In the genomic region with DNA sequence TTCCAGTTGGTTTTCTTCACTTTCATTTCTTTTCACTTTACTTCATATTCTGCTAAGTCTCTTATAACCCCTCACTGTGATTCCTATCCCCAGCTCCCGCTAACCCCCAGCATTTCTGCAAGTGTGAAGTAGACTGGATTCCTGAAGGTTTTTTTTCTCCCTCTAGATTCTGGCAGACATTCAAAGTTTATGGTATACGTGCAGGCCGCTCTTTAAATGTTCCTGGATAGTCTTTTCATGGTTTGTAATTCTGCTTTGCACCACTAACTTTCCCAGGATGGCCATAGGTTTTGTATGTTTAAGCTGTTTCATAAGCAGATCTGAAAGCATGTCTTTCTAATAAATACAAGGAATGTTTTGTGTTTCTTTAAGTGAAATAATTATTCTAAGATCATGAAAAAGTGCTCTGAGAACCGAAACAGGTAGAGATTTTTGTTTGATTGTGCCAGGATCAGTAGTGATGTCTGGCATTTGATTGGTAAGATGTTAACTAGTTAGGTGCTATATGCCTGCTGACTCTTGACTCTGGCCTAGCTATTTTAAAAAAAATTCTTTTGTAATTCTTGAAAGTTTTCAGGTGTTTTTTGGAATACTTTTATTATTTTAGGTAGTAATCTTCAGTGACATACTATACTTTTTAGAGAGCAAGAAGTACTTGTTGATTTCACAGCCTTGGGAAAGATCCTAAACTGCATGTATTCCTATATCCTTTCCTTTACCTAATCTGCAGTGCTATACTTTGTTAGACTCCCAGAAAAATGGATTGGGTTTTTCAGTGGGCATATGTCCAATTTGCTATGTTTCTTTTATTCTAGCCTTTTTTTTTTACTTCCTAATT, we compare ENCODE assay signal across 1 cellular context.
TF ChIP-seq lines count a peak whose summit lies in the region.

No MANE protein-coding gene starts in this region.

TF ChIP-seq in GM23338, 12 proteins besides CTCF, POLR2A, EP300 and RAD21 (continued from another document):
- TF ChIP-seq, protein P1, sequence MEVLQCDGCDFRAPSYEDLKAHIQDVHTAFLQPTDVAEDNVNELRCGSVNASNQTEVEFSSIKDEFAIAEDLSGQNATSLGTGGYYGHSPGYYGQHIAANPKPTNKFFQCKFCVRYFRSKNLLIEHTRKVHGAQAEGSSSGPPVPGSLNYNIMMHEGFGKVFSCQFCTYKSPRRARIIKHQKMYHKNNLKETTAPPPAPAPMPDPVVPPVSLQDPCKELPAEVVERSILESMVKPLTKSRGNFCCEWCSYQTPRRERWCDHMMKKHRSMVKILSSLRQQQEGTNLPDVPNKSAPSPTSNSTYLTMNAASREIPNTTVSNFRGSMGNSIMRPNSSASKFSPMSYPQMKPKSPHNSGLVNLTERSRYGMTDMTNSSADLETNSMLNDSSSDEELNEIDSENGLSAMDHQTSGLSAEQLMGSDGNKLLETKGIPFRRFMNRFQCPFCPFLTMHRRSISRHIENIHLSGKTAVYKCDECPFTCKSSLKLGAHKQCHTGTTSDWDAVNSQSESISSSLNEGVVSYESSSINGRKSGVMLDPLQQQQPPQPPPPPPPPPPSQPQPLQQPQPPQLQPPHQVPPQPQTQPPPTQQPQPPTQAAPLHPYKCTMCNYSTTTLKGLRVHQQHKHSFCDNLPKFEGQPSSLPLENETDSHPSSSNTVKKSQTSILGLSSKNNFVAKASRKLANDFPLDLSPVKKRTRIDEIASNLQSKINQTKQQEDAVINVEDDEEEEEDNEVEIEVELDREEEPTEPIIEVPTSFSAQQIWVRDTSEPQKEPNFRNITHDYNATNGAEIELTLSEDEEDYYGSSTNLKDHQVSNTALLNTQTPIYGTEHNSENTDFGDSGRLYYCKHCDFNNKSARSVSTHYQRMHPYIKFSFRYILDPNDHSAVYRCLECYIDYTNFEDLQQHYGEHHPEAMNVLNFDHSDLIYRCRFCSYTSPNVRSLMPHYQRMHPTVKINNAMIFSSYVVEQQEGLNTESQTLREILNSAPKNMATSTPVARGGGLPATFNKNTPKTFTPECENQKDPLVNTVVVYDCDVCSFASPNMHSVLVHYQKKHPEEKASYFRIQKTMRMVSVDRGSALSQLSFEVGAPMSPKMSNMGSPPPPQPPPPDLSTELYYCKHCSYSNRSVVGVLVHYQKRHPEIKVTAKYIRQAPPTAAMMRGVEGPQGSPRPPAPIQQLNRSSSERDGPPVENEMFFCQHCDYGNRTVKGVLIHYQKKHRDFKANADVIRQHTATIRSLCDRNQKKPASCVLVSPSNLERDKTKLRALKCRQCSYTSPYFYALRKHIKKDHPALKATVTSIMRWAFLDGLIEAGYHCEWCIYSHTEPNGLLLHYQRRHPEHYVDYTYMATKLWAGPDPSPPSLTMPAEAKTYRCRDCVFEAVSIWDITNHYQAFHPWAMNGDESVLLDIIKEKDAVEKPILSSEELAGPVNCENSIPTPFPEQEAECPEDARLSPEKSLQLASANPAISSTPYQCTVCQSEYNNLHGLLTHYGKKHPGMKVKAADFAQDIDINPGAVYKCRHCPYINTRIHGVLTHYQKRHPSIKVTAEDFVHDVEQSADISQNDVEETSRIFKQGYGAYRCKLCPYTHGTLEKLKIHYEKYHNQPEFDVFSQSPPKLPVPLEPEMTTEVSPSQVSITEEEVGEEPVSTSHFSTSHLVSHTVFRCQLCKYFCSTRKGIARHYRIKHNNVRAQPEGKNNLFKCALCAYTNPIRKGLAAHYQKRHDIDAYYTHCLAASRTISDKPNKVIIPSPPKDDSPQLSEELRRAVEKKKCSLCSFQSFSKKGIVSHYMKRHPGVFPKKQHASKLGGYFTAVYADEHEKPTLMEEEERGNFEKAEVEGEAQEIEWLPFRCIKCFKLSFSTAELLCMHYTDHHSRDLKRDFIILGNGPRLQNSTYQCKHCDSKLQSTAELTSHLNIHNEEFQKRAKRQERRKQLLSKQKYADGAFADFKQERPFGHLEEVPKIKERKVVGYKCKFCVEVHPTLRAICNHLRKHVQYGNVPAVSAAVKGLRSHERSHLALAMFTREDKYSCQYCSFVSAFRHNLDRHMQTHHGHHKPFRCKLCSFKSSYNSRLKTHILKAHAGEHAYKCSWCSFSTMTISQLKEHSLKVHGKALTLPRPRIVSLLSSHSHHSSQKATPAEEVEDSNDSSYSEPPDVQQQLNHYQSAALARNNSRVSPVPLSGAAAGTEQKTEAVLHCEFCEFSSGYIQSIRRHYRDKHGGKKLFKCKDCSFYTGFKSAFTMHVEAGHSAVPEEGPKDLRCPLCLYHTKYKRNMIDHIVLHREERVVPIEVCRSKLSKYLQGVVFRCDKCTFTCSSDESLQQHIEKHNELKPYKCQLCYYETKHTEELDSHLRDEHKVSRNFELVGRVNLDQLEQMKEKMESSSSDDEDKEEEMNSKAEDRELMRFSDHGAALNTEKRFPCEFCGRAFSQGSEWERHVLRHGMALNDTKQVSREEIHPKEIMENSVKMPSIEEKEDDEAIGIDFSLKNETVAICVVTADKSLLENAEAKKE (CRISPR knock-in tag; IDR thresholded peaks at IDR 0.05), result no peak
- TF ChIP-seq EZH2phosphoT487 (IDR thresholded peaks at IDR 0.05; ENCODE audit: unreplicated experiment) (no peak), JUNB (IDR thresholded peaks at IDR 0.05; ENCODE audit: unreplicated experiment) (no peak), STAT1 (IDR thresholded peaks at IDR 0.05; ENCODE audit: unreplicated experiment) (no peak), EZH2 (IDR thresholded peaks at IDR 0.05; ENCODE audit: low read depth, unreplicated experiment) (no peak), ZNF114 (CRISPR knock-in tag; IDR thresholded peaks at IDR 0.05) (no peak), ZNF331 (CRISPR knock-in tag; IDR thresholded peaks at IDR 0.05; ENCODE audit: low read depth) (no peak), NANOG (IDR thresholded peaks at IDR 0.05; ENCODE audit: borderline replicate concordance) (no peak), CREB1 (CRISPR knock-in tag; IDR thresholded peaks at IDR 0.05; ENCODE audit: low read depth) (no peak)
- TF ChIP-seq, protein P2, sequence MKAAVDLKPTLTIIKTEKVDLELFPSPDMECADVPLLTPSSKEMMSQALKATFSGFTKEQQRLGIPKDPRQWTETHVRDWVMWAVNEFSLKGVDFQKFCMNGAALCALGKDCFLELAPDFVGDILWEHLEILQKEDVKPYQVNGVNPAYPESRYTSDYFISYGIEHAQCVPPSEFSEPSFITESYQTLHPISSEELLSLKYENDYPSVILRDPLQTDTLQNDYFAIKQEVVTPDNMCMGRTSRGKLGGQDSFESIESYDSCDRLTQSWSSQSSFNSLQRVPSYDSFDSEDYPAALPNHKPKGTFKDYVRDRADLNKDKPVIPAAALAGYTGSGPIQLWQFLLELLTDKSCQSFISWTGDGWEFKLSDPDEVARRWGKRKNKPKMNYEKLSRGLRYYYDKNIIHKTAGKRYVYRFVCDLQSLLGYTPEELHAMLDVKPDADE (IDR thresholded peaks at IDR 0.05), result no peak
- TF ChIP-seq, protein P3, sequence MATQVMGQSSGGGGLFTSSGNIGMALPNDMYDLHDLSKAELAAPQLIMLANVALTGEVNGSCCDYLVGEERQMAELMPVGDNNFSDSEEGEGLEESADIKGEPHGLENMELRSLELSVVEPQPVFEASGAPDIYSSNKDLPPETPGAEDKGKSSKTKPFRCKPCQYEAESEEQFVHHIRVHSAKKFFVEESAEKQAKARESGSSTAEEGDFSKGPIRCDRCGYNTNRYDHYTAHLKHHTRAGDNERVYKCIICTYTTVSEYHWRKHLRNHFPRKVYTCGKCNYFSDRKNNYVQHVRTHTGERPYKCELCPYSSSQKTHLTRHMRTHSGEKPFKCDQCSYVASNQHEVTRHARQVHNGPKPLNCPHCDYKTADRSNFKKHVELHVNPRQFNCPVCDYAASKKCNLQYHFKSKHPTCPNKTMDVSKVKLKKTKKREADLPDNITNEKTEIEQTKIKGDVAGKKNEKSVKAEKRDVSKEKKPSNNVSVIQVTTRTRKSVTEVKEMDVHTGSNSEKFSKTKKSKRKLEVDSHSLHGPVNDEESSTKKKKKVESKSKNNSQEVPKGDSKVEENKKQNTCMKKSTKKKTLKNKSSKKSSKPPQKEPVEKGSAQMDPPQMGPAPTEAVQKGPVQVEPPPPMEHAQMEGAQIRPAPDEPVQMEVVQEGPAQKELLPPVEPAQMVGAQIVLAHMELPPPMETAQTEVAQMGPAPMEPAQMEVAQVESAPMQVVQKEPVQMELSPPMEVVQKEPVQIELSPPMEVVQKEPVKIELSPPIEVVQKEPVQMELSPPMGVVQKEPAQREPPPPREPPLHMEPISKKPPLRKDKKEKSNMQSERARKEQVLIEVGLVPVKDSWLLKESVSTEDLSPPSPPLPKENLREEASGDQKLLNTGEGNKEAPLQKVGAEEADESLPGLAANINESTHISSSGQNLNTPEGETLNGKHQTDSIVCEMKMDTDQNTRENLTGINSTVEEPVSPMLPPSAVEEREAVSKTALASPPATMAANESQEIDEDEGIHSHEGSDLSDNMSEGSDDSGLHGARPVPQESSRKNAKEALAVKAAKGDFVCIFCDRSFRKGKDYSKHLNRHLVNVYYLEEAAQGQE (IDR thresholded peaks at IDR 0.05; ENCODE audit: unreplicated experiment), result no peak
